ENCODE assay signal across 25 cellular contexts in the genomic region with DNA sequence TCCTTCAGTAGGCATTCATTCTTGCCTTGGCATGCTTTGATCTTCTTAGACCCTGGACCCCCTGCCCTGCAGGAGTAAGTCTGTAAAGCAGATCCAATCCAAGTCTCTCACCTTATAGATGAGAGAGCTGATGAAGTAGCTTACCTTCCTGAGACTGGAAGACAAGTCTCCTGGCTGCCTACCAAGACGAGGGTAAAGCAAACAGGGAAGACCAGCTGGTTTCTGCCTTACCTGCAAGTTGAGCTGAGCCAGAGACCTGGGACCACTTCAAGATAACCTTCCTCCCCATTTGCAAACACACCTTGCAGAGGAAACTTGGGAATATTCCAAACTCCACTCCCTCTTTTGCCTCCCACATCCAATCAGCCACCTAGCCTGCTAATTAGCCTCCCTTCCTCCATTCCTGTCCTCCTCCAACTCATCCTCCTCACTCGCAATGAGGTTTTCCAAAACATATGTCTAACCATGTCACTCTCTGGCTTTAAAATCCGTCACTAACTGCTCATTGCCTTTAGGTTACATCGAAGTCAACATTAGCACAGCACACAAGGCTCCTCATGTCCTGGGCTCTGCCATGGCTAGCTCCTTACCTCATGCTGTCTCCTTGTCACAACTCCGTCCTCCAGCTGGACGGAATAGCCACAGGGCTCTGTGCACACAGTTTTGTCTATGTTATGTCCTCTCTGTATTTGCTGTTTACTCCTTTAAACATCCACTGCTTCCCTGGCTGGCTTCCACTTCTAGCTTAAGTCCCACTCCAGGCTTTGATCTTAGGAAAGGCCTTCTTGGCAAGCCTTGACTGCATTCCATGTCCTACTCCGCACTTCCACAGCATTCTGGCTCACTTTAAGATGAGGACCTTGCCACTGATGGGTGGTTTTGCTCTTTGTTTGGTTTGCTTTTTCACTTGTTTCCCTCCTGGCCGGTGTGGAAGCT. TPM values are rescaled to one million over a fixed set of nuclear protein-coding genes. Genes with fewer than 3 reads are reported as not detected.
DNase-seq lines count a peak whose midpoint lies in the region; TF ChIP-seq lines count a peak whose summit lies in the region.
"Had no signal": no experiment of that assay in that cellular context is flagged by ENCODE, and none has a peak within 500 bp of the region (broad histone marks: within the 10 kb centered on the region; RNA-seq: fewer than 3 reads in every experiment).

No MANE protein-coding gene starts in this region.

- H3K4me1 ChIP-seq in Caco-2 (peaks cover 3% of the 10 kb centered on the region; the same call in 1 of the 2 replicates), ectodermal cell (ENCODE audit: control insufficient read depth, insufficient read depth, low read length) (peaks cover 71% of the 10 kb centered on the region), spleen (peaks cover 12 to 50% (median 28%) of the 10 kb centered on the region in 6 donors), stomach (peaks cover 23 to 47% (median 32%) of the 10 kb centered on the region in 4 donors)

- H3K27ac ChIP-seq in ectodermal cell (ENCODE audit: insufficient read depth, low read depth, low read length, poor library complexity, severe bottlenecking) (peak overlapping the region; percentile 79), spleen (no peak overlapping the region), stomach (no peak overlapping the region)
- H3K27ac ChIP-seq: heart left ventricle, PC-9, SJSA1, WERI-Rb-1 had no signal

- H3K27ac Mint-ChIP-seq in Caco-2 (ENCODE audit: unreplicated experiment) (no peak overlapping the region), nephron progenitor cell (no peak overlapping the region)
- H3K27ac Mint-ChIP-seq: activated CD4-positive, alpha-beta memory T cell treated with anti-CD3 and anti-CD28 coated beads for 36 hours; activated naive CD4-positive, alpha-beta T cell treated with anti-CD3 and anti-CD28 coated beads for 36 hours; activated T-cell treated with anti-CD3 and anti-CD28 coated beads, Interleukin-2, amount 50 U/mL, for 24 hours; HFFc6; natural killer cell; T-helper 17 cell had no signal

- TF ChIP-seq CTCF in Caco-2 (IDR thresholded peaks at IDR 0.05; ENCODE audit: insufficient read depth in 1 of 2, low read depth in 1 of 2, low read length in 1 of 2, severe bottlenecking in 1 of 2, unreplicated experiment in 1 of 2) (no peak), nephron progenitor cell (IDR thresholded peaks at IDR 0.05) (no peak), spleen (IDR thresholded peaks at IDR 0.05 in 8 of 11, conservative IDR thresholded peaks at IDR 0.05 in 3 of 11) (no peak), stomach (IDR thresholded peaks at IDR 0.05) (no peak)

- peak overlapping the region; percentile 35 for H3K4me3 Mint-ChIP-seq in Caco-2 (ENCODE audit: unreplicated experiment)
- H3K4me3 Mint-ChIP-seq in nephron progenitor cell = peak overlapping the region; percentile 44
- H3K4me3 Mint-ChIP-seq: activated CD4-positive, alpha-beta memory T cell treated with anti-CD3 and anti-CD28 coated beads for 36 hours; activated naive CD4-positive, alpha-beta T cell treated with anti-CD3 and anti-CD28 coated beads for 36 hours; CD4-positive, CD25-positive, alpha-beta regulatory T cell; HFFc6; natural killer cell; T-helper 17 cell had no signal

- intact Hi-C loops in Caco-2 (cut with micrococcal nuclease; ENCODE audit: unreplicated experiment) (no loop called here), spleen (cut with DNase I; ENCODE audit: low total_unique reads) (no loop called here), stomach (cut with DNase I; ENCODE audit: low total_unique reads) (no loop called here)

- TF ChIP-seq POLR2A in spleen (IDR thresholded peaks at IDR 0.05) (no peak), stomach (IDR thresholded peaks at IDR 0.05) (no peak)

- 35 to 37% methylated on average over 8 of the region's 8 CpGs for WGBS in ectodermal cell, 2 experiments
- WGBS in spleen, 5 donors = 35 to 42% (median 38%) methylated on average over 8 of the region's 8 CpGs
- 14 to 28% (median 25%) methylated on average over 8 of the region's 8 CpGs for WGBS in stomach, 5 donors

- CTCF ChIA-PET in Caco-2 (lab: Charles Lee) = interaction anchor here (0.9 to 1.2 kb wide), 2 partner anchors 24 to 173 kb away, joined by 3 read pairs; no protein-coding TSS in a partner anchor

- H3K9me3 Mint-ChIP-seq in Caco-2 (ENCODE audit: unreplicated experiment) = no peaks in the 10 kb centered on the region
- peaks cover 6% of the 10 kb centered on the region for H3K9me3 Mint-ChIP-seq in nephron progenitor cell
- H3K9me3 Mint-ChIP-seq: activated CD4-positive, alpha-beta memory T cell treated with anti-CD3 and anti-CD28 coated beads for 36 hours; activated naive CD4-positive, alpha-beta T cell treated with anti-CD3 and anti-CD28 coated beads for 36 hours; activated T-cell treated with anti-CD3 and anti-CD28 coated beads, Interleukin-2, amount 50 U/mL, for 24 hours; HFFc6; natural killer cell had no signal

- TF ChIP-seq EP300 in stomach (IDR thresholded peaks at IDR 0.05) = no peak

- BruUV-seq in Caco-2 (replicated peaks; lab: Mats Ljungman, UMichigan) = no TSS peak

- H3K27me3 ChIP-seq in Caco-2 (replicated peaks; ENCODE audit: control insufficient read depth, insufficient read depth, low read length) (peaks cover 35% of the 10 kb centered on the region), ectodermal cell (ENCODE audit: control insufficient read depth, insufficient read depth, low read length, poor library complexity, severe bottlenecking) (peaks cover 96% of the 10 kb centered on the region), spleen (replicated peaks in 1 of 7) (peaks cover 17 to 100% (median 90%) of the 10 kb centered on the region in 7 donors), stomach (peaks cover 18 to 96% (median 86%) of the 10 kb centered on the region in 3 donors)

- DNase-seq in Caco-2 (no peak), NCI-H1105 (lab: John Stamatoyannopoulos, UW) (peak; percentile 74), nephron progenitor cell (no peak), spleen (no peak), stomach (no peak), NOMO-1 (lab: John Stamatoyannopoulos, UW; ENCODE audit: unreplicated experiment in 2 of 2) (no peak)
- no peak for DNase-seq in activated CD8-positive, alpha-beta memory T cell treated with anti-CD3 and anti-CD28 coated beads, Interleukin-2, amount 50 U/mL, for 4 hours
- DNase-seq: activated CD4-positive, alpha-beta memory T cell treated with anti-CD3 and anti-CD28 coated beads for 36 hours; activated naive CD4-positive, alpha-beta T cell treated with anti-CD3 and anti-CD28 coated beads for 36 hours; activated T-cell treated with anti-CD3 and anti-CD28 coated beads, Interleukin-2, amount 50 U/mL, for 24 hours; aorta; CD4-positive, CD25-positive, alpha-beta regulatory T cell; heart left ventricle; HFFc6; islet precursor cell; mesenchymal stem cell; MM.1S; natural killer cell; NCI-H1930; T-helper 17 cell had no signal

- H3K4me3 ChIP-seq in Caco-2 (ENCODE audit: low read depth, low read length) (no peak overlapping the region), ectodermal cell (ENCODE audit: insufficient read depth, low read depth, low read length) (no peak overlapping the region), spleen (no peak overlapping the region), stomach (no peak overlapping the region)
- H3K4me3 ChIP-seq: PC-9, SJSA1 had no signal

- H3K36me3 ChIP-seq in Caco-2 (ENCODE audit: control insufficient read depth, insufficient read depth, low read length) = no peaks in the 10 kb centered on the region
- no peaks in the 10 kb centered on the region for H3K36me3 ChIP-seq in ectodermal cell (ENCODE audit: control insufficient read depth, insufficient read depth, low read length)
- no peaks in the 10 kb centered on the region for H3K36me3 ChIP-seq in spleen
- no peaks in the 10 kb centered on the region for H3K36me3 ChIP-seq in stomach
- H3K36me3 ChIP-seq: heart left ventricle, SJSA1, WERI-Rb-1 had no signal

- H3K9me3 ChIP-seq in Caco-2 (no peaks in the 10 kb centered on the region), ectodermal cell (ENCODE audit: control insufficient read depth, low read length) (no peaks in the 10 kb centered on the region), spleen (no peaks in the 10 kb centered on the region), stomach (no peaks in the 10 kb centered on the region)
- H3K9me3 ChIP-seq: heart left ventricle, SJSA1 had no signal

- H3K4me1 Mint-ChIP-seq in Caco-2 (ENCODE audit: low read depth, unreplicated experiment) = no peaks in the 10 kb centered on the region
- peaks cover 48% of the 10 kb centered on the region for H3K4me1 Mint-ChIP-seq in nephron progenitor cell

- H3K27me3 Mint-ChIP-seq in Caco-2 (ENCODE audit: insufficient read depth, unreplicated experiment) (peaks cover 55% of the 10 kb centered on the region), nephron progenitor cell (ENCODE audit: low read depth, poor library complexity) (peaks cover 22% of the 10 kb centered on the region)

- POLR2A ChIA-PET in Caco-2 (lab: Charles Lee) = no interaction called here

- no peaks in the 10 kb centered on the region for H3K36me3 Mint-ChIP-seq in Caco-2 (ENCODE audit: insufficient read depth, unreplicated experiment)
- H3K36me3 Mint-ChIP-seq in nephron progenitor cell (ENCODE audit: low read depth) = no peaks in the 10 kb centered on the region
- H3K36me3 Mint-ChIP-seq: activated CD4-positive, alpha-beta memory T cell treated with anti-CD3 and anti-CD28 coated beads for 36 hours; CD4-positive, CD25-positive, alpha-beta regulatory T cell; IgD-negative memory B cell; natural killer cell had no signal

RNA-seq across cellular contexts. Expression of a gene that starts 23.2 kb away (rescaled TPM):
- total RNA-seq in Caco-2 (2022) = 5.7 and 6.2 TPM in 2 replicates
- 65.7 TPM for polyA plus RNA-seq in ectodermal cell (2013, experiment 1 of 4)
- polyA plus RNA-seq in ectodermal cell (2013, experiment 2 of 4) = 60.0 TPM
- 57.7 TPM for polyA plus RNA-seq in ectodermal cell (2013, experiment 3 of 4)
- 68.4 TPM for polyA plus RNA-seq in ectodermal cell (2013, experiment 4 of 4)
- 10 to 100 TPM; 13.2 to 35.0 (median 25.0) TPM for total RNA-seq in spleen
- polyA plus RNA-seq in spleen = 10 to 100 TPM; 15.5 to 43.2 (median 25.9) TPM
- 10 to 100 TPM in 2 of 5 donors, 1 to 10 TPM in 2, not detected in 1; 1.7 to 39.1 (median 14.8) TPM for total RNA-seq in stomach
- polyA plus RNA-seq in stomach = 10 to 100 TPM in 1 of 3 donors, 1 to 10 TPM in 2; 2.4 to 14.2 (median 4.8) TPM
- polyA plus RNA-seq: IgD-negative memory B cell had no signal

RNA-seq across cellular contexts. Expression of a gene that starts 41.8 kb away (rescaled TPM):
- total RNA-seq in Caco-2 (2022) (28.3 and 33.2 TPM in 2 replicates), spleen (10 to 100 TPM; 16.5 to 25.8 (median 19.3) TPM), stomach (10 to 100 TPM in 3 of 5 donors, 1 to 10 TPM in 2; 3.2 to 40.2 (median 20.9) TPM)
- polyA plus RNA-seq in ectodermal cell (2013, experiment 1 of 4) = 25.2 TPM
- polyA plus RNA-seq in ectodermal cell (2013, experiment 2 of 4) = 20.1 TPM
- polyA plus RNA-seq in ectodermal cell (2013, experiment 3 of 4) = 17.2 TPM
- 17.0 TPM for polyA plus RNA-seq in ectodermal cell (2013, experiment 4 of 4)
- polyA plus RNA-seq in spleen (10 to 100 TPM in 2 of 3 donors, 1 to 10 TPM in 1; 9.5 to 17.6 (median 13.8) TPM), stomach (10 to 100 TPM in 1 of 3 donors, 1 to 10 TPM in 2; 2.8 to 11.3 (median 3.1) TPM)

RNA-seq across cellular contexts. Expression of a gene that starts 55.6 kb away (rescaled TPM):
- total RNA-seq in Caco-2 (2022) (not detected in 2 replicates), spleen (100 to 1,000 TPM in 6 of 7 donors, 10 to 100 TPM in 1; 96.9 to 246 (median 147) TPM), stomach (10 to 100 TPM in 3 of 5 donors, 1 to 10 TPM in 2; 1.8 to 49.6 (median 12.1) TPM)
- not detected for polyA plus RNA-seq in ectodermal cell (2013, experiment 1 of 4)
- polyA plus RNA-seq in ectodermal cell (2013, experiment 2 of 4) = 0.20 TPM
- not detected for polyA plus RNA-seq in ectodermal cell (2013, experiment 3 of 4)
- not detected for polyA plus RNA-seq in ectodermal cell (2013, experiment 4 of 4)
- polyA plus RNA-seq in spleen (10 to 100 TPM in 2 of 3 donors, 1 to 10 TPM in 1; 6.7 to 53.2 (median 24.9) TPM), stomach (1 to 10 TPM; 2.0 to 2.7 (median 2.6) TPM)
- total RNA-seq: activated CD4-positive, alpha-beta memory T cell treated with anti-CD3 and anti-CD28 coated beads for 36 hours; activated naive CD4-positive, alpha-beta T cell treated with anti-CD3 and anti-CD28 coated beads for 36 hours; natural killer cell; PC-9; T-helper 17 cell had no signal
- polyA plus RNA-seq: IgD-negative memory B cell had no signal
